Comparison of ENCODE assay signal across 26 cellular contexts in the genomic region with DNA sequence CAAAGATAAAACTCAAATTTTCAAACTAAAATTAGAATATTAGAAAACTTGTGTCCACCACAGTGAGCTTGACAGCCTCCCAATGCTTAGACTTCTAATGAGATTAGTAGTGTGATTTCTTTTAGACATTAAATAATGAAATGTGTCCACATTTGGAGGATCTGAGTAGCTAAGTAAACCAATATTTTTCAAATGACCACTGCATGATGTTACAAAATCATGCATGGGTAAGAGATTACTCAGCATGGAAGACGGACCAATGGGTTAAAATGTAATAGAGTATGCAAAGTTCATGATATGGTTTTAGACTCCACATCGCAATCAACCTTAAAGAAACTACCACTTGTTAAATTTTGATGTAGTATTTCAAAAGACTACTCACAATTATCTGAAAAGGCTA.
DNase-seq lines count a peak whose midpoint lies in the region; ATAC-seq and TF ChIP-seq lines count a peak whose summit lies in the region.
"Had no signal": no experiment of that assay in that cellular context is flagged by ENCODE, and none has a peak within 500 bp of the region (broad histone marks: within the 10 kb centered on the region; RNA-seq: fewer than 3 reads in every experiment).

No MANE protein-coding gene starts in this region.

- H3K4me3 ChIP-seq in epithelial cell of esophagus (ENCODE audit: low read length) = no peak overlapping the region
- H3K4me3 ChIP-seq: esophagus squamous epithelium, heart right ventricle, K562, left lung, ovary, stomach had no signal

- DNase-seq in AG08395 (ENCODE audit: low spot score) = peak; percentile 6
- DNase-seq in LHCN-M2 (ENCODE audit: low read depth) = peak; percentile 60
- peak; percentile 22 for DNase-seq in epithelial cell of esophagus (ENCODE audit: low read depth)
- peak; percentile 74 for DNase-seq in kidney tubule cell (ENCODE audit: low spot score)
- no peak for DNase-seq in NCI-H446 treated with DMSO at 0.1 percent for 48 hours (lab: John Stamatoyannopoulos, UW)
- no peak for DNase-seq in left lobe of liver (ENCODE audit: low spot score)
- DNase-seq: ACHN; activated CD8-positive, alpha-beta T cell treated with anti-CD3 and anti-CD28 coated beads, Interleukin-2, amount 10 ng/mL, durations not matched to agents 7 days and 5 days; activated gamma-delta T cell treated with Interleukin-2 at 50 U/mL for 16 hours; amygdala; esophagus squamous epithelium; H7; heart right ventricle; left lung; naive thymus-derived CD8-positive, alpha-beta T cell; NCI-H1436 treated with DMSO at 0.1 percent for 48 hours; NCI-H2171; NCI-H69; ovary; right cardiac atrium; stomach; T-helper 9 cell; trophoblast cell had no signal

- ATAC-seq in GM18511 (IDR thresholded peaks at IDR 0.05; ENCODE audit: unreplicated experiment) (no peak), HG03342 (IDR thresholded peaks at IDR 0.05; ENCODE audit: unreplicated experiment) (no peak), left lobe of liver (no peak)
- ATAC-seq: activated CD8-positive, alpha-beta T cell treated with anti-CD3 and anti-CD28 coated beads, Interleukin-2, amount 10 ng/mL, durations not matched to agents 7 days and 5 days; heart right ventricle; K562; left lung; naive thymus-derived CD8-positive, alpha-beta T cell; right cardiac atrium had no signal

- TF ChIP-seq CTCF in epithelial cell of esophagus (IDR thresholded peaks at IDR 0.05; ENCODE audit: insufficient read depth, low read depth, low read length, missing control alignments) = no peak

Comparison
In these comparisons a context has a peak if more than half of its experiments do, and no peak if none do; other contexts are left out.
1. DNase-seq: peak in AG08395 (single experiment), LHCN-M2 (single experiment), epithelial cell of esophagus (single experiment) and kidney tubule cell (single experiment); none in NCI-H446 treated with DMSO at 0.1 percent for 48 hours (single experiment) and left lobe of liver (single experiment).